Comparison of ENCODE assay signal across 10 cellular contexts in the genomic region with DNA sequence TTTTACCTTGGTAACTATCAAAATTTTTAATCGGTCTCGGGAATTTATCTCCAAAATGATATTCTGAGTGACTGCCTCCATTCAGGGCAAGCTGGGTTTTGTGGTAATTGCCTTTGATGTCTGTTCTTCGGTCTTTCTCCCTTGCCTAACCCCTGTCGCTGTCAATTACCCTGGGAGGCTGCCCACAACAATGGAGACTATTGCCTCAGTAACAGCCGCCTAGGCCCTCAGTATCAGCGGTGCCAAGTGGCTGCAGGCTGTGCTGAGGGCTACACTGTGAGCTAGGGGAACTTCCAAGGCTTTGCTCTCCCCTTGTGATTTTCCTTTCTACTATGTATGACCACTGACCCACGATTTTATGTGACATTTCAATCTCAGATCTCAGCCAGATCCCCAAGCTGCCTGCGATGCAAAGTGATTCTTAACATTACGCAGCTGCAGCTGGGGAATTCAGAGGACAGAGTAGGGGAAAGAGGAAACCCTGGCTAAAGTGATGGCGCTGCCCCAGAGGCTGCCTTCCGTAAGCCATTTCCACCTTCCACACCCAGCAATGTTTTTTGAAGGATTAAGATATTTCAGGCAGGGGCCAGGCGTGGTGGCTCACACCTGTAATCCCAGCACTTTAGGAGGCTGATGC. TPM values are rescaled to one million over a fixed set of nuclear protein-coding genes. Genes with fewer than 3 reads are reported as not detected.
A peak's percentile ranks its signal among the peaks of the same experiment; 100 is the strongest.
DNase-seq lines count a peak whose midpoint lies in the region; ATAC-seq lines count a peak whose summit lies in the region.
"Had no signal": no experiment of that assay in that cellular context is flagged by ENCODE, and none has a peak within 500 bp of the region (broad histone marks: within the 10 kb centered on the region; RNA-seq: fewer than 3 reads in every experiment).

No MANE protein-coding gene starts in this region.

- 28% methylated on average over 12 of the region's 12 CpGs for WGBS in right cardiac atrium

- H3K27ac ChIP-seq in SK-N-MC: peak overlapping the region; percentile 90
- no peak overlapping the region for H3K27ac ChIP-seq in right cardiac atrium (ENCODE audit: low read length)
- H3K27ac ChIP-seq: ascending aorta had no signal

- DNase-seq in activated CD4-positive, alpha-beta T cell treated with anti-CD3 and anti-CD28 coated beads, Interleukin-2, amount 10 ng/mL, durations not matched to agents 7 days and 5 days: no peak
- DNase-seq in activated CD4-positive, alpha-beta T cell treated with anti-CD3 and anti-CD28 coated beads, Interleukin-2, amount 10 ng/mL, durations not matched to agents 24 days and 14 days: no peak
- DNase-seq in SK-N-MC (ENCODE audit: low read depth, low spot score) (no peak), right cardiac atrium (peak in 2 of 3 donors; percentile 22 to 56), superior temporal gyrus (ENCODE audit: extremely low spot score) (peak; percentile 37), NCI-H1436 treated with DMSO at 0.1 percent for 48 hours (lab: John Stamatoyannopoulos, UW) (no peak)
- no peak for DNase-seq in stimulated activated naive CD4-positive, alpha-beta T cell treated with Interleukin-2 at 50 U/mL for 16 hours (lab: John Stamatoyannopoulos, UW)
- DNase-seq: CD4-positive, CD25-positive, alpha-beta regulatory T cell had no signal

- POLR2A ChIA-PET in activated CD4-positive, alpha-beta T cell treated with anti-CD3 and anti-CD28 coated beads, Interleukin-2, amount 10 ng/mL, durations not matched to agents 7 days and 5 days (lab: Charles Lee): no interaction called here

- H3K9me3 ChIP-seq in SK-N-MC (ENCODE audit: low read depth, low read length): no peaks in the 10 kb centered on the region
- no peaks in the 10 kb centered on the region for H3K9me3 ChIP-seq in right cardiac atrium (ENCODE audit: control insufficient read depth, low read length)
- H3K9me3 ChIP-seq: ascending aorta had no signal

- no peaks in the 10 kb centered on the region for H3K27me3 ChIP-seq in right cardiac atrium (ENCODE audit: control insufficient read depth, insufficient read depth)
- H3K27me3 ChIP-seq: ascending aorta had no signal

- ATAC-seq in right cardiac atrium (peak; percentile 51 to 59), GM19395 (IDR thresholded peaks at IDR 0.05; ENCODE audit: unreplicated experiment) (no peak)

- peaks cover 8% of the 10 kb centered on the region for H3K4me1 Mint-ChIP-seq in activated CD4-positive, alpha-beta T cell treated with anti-CD3 and anti-CD28 coated beads, Interleukin-2, amount 10 ng/mL, durations not matched to agents 7 days and 5 days
- H3K4me1 Mint-ChIP-seq in activated CD4-positive, alpha-beta T cell treated with anti-CD3 and anti-CD28 coated beads, Interleukin-2, amount 10 ng/mL, durations not matched to agents 24 days and 14 days: peaks cover 3% of the 10 kb centered on the region

- H3K4me3 ChIP-seq in SK-N-MC: peak overlapping the region; percentile 73
- no peak overlapping the region for H3K4me3 ChIP-seq in right cardiac atrium (ENCODE audit: low read length)
- H3K4me3 ChIP-seq: ascending aorta had no signal

- H3K4me1 ChIP-seq in right cardiac atrium (ENCODE audit: control insufficient read depth, insufficient read depth, low read length): no peaks in the 10 kb centered on the region
- H3K4me1 ChIP-seq: ascending aorta had no signal

- peak overlapping the region; percentile 6 for H3K27ac Mint-ChIP-seq in activated CD4-positive, alpha-beta T cell treated with anti-CD3 and anti-CD28 coated beads, Interleukin-2, amount 10 ng/mL, durations not matched to agents 7 days and 5 days
- no peak overlapping the region for H3K27ac Mint-ChIP-seq in activated CD4-positive, alpha-beta T cell treated with anti-CD3 and anti-CD28 coated beads, Interleukin-2, amount 10 ng/mL, durations not matched to agents 24 days and 14 days
- H3K27ac Mint-ChIP-seq: CD4-positive, CD25-positive, alpha-beta regulatory T cell had no signal

- no peaks in the 10 kb centered on the region for H3K36me3 Mint-ChIP-seq in activated CD4-positive, alpha-beta T cell treated with anti-CD3 and anti-CD28 coated beads, Interleukin-2, amount 10 ng/mL, durations not matched to agents 7 days and 5 days (ENCODE audit: low read depth)
- no peaks in the 10 kb centered on the region for H3K36me3 Mint-ChIP-seq in activated CD4-positive, alpha-beta T cell treated with anti-CD3 and anti-CD28 coated beads, Interleukin-2, amount 10 ng/mL, durations not matched to agents 24 days and 14 days (ENCODE audit: low read depth)
- H3K36me3 Mint-ChIP-seq: CD4-positive, CD25-positive, alpha-beta regulatory T cell had no signal

- no peaks in the 10 kb centered on the region for H3K9me3 Mint-ChIP-seq in activated CD4-positive, alpha-beta T cell treated with anti-CD3 and anti-CD28 coated beads, Interleukin-2, amount 10 ng/mL, durations not matched to agents 7 days and 5 days
- no peaks in the 10 kb centered on the region for H3K9me3 Mint-ChIP-seq in activated CD4-positive, alpha-beta T cell treated with anti-CD3 and anti-CD28 coated beads, Interleukin-2, amount 10 ng/mL, durations not matched to agents 24 days and 14 days
- H3K9me3 Mint-ChIP-seq: CD4-positive, CD25-positive, alpha-beta regulatory T cell had no signal

- intact Hi-C loops in activated CD4-positive, alpha-beta T cell treated with anti-CD3 and anti-CD28 coated beads, Interleukin-2, amount 10 ng/mL, durations not matched to agents 24 days and 14 days (cut with micrococcal nuclease): no loop called here
- intact Hi-C loops in right cardiac atrium (cut with DNase I): no loop called here

- no peak overlapping the region for H3K4me3 Mint-ChIP-seq in activated CD4-positive, alpha-beta T cell treated with anti-CD3 and anti-CD28 coated beads, Interleukin-2, amount 10 ng/mL, durations not matched to agents 7 days and 5 days
- H3K4me3 Mint-ChIP-seq in activated CD4-positive, alpha-beta T cell treated with anti-CD3 and anti-CD28 coated beads, Interleukin-2, amount 10 ng/mL, durations not matched to agents 24 days and 14 days: no peak overlapping the region
- H3K4me3 Mint-ChIP-seq: CD4-positive, CD25-positive, alpha-beta regulatory T cell had no signal

- CTCF ChIA-PET in activated CD4-positive, alpha-beta T cell treated with anti-CD3 and anti-CD28 coated beads, Interleukin-2, amount 10 ng/mL, durations not matched to agents 7 days and 5 days (lab: Charles Lee): interaction anchor here (1.6 kb wide), 1 partner anchor 10 kb away, joined by 4 read pairs; no protein-coding TSS in a partner anchor

- H3K9ac ChIP-seq in SK-N-MC (ENCODE audit: insufficient read length): peak overlapping the region; percentile 19

- peaks cover 4% of the 10 kb centered on the region for H3K27me3 Mint-ChIP-seq in activated CD4-positive, alpha-beta T cell treated with anti-CD3 and anti-CD28 coated beads, Interleukin-2, amount 10 ng/mL, durations not matched to agents 7 days and 5 days
- peaks cover 8% of the 10 kb centered on the region for H3K27me3 Mint-ChIP-seq in activated CD4-positive, alpha-beta T cell treated with anti-CD3 and anti-CD28 coated beads, Interleukin-2, amount 10 ng/mL, durations not matched to agents 24 days and 14 days

- H3K36me3 ChIP-seq in SK-N-MC (ENCODE audit: insufficient read depth, low read length): no peaks in the 10 kb centered on the region
- H3K36me3 ChIP-seq: ascending aorta had no signal

RNA-seq across cellular contexts. Expression of a gene that starts 36.2 kb away (rescaled TPM):
- 10 to 100 TPM; 54.1 to 54.7 TPM for total RNA-seq in activated CD4-positive, alpha-beta T cell treated with anti-CD3 and anti-CD28 coated beads, Interleukin-2, amount 10 ng/mL, durations not matched to agents 7 days and 5 days
- total RNA-seq in activated CD4-positive, alpha-beta T cell treated with anti-CD3 and anti-CD28 coated beads, Interleukin-2, amount 10 ng/mL, durations not matched to agents 24 days and 14 days: 53.4 and 56.0 TPM in 2 replicates
- total RNA-seq in right cardiac atrium: 10 to 100 TPM; 30.8 to 35.4 (median 34.6) TPM
- 5.6 TPM for polyA plus RNA-seq in right cardiac atrium

RNA-seq across cellular contexts. Expression of a gene that starts 50.0 kb away (rescaled TPM):
- 1 to 10 TPM; 5.0 to 7.9 TPM for total RNA-seq in activated CD4-positive, alpha-beta T cell treated with anti-CD3 and anti-CD28 coated beads, Interleukin-2, amount 10 ng/mL, durations not matched to agents 7 days and 5 days
- total RNA-seq in activated CD4-positive, alpha-beta T cell treated with anti-CD3 and anti-CD28 coated beads, Interleukin-2, amount 10 ng/mL, durations not matched to agents 24 days and 14 days: 0.37 and 0.54 TPM in 2 replicates
- total RNA-seq in right cardiac atrium: 10 to 100 TPM in 3 of 4 donors, 1 to 10 TPM in 1; 1.9 to 24.1 (median 19.1) TPM
- 36.1 TPM for polyA plus RNA-seq in right cardiac atrium
- total RNA-seq: ascending aorta had no signal

Comparison
In these comparisons a context has a peak if more than half of its experiments do, and no peak if none do; other contexts are left out.
1. DNase-seq: peak in right cardiac atrium (2 of 3) and superior temporal gyrus (single experiment); none in activated CD4-positive, alpha-beta T cell treated with anti-CD3 and anti-CD28 coated beads, Interleukin-2, amount 10 ng/mL, durations not matched to agents 7 days and 5 days (single experiment), activated CD4-positive, alpha-beta T cell treated with anti-CD3 and anti-CD28 coated beads, Interleukin-2, amount 10 ng/mL, durations not matched to agents 24 days and 14 days (single experiment), SK-N-MC (single experiment), NCI-H1436 treated with DMSO at 0.1 percent for 48 hours (single experiment) and stimulated activated naive CD4-positive, alpha-beta T cell treated with Interleukin-2 at 50 U/mL for 16 hours (single experiment).